18 cellular contexts compared by ENCODE assay signal in the genomic region with DNA sequence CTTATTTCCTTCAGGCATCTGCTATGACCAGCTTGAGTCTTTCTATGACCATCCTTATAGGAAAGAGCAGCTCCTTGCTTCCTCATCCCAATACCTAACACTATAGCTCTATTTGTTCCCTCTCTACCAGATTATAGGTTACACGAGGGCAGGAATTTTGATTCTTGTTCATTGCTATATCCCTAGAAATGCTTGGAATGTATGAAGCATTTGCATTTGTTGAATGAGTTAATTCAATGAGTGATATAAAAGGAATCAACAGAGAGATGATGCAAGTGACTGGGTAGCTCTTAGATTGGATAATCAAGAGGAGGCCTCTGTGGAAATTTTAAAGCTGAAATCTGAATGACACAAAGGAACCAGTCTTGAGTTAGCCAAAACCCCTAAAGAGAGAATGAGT. TPM values are rescaled to one million over a fixed set of nuclear protein-coding genes. Genes with fewer than 3 reads are reported as not detected.
DNase-seq lines count a peak whose midpoint lies in the region; ATAC-seq, FAIRE-seq and TF ChIP-seq lines count a peak whose summit lies in the region.
"Had no signal": no experiment of that assay in that cellular context is flagged by ENCODE, and none has a peak within 500 bp of the region (broad histone marks: within the 10 kb centered on the region; RNA-seq: fewer than 3 reads in every experiment).

No MANE protein-coding gene starts in this region.

- H3K79me2 ChIP-seq in astrocyte (ENCODE audit: insufficient read depth, low read length), result no peaks in the 10 kb centered on the region
- H3K79me2 ChIP-seq: hepatocyte had no signal

- no peaks in the 10 kb centered on the region for H3K4me1 ChIP-seq in A673 (ENCODE audit: insufficient read depth, low read length, poor library complexity, severe bottlenecking)
- peaks cover 3% of the 10 kb centered on the region for H3K4me1 ChIP-seq in astrocyte (ENCODE audit: insufficient read depth, low read length)
- no peaks in the 10 kb centered on the region for H3K4me1 ChIP-seq in lower lobe of right lung
- no peaks in the 10 kb centered on the region for H3K4me1 ChIP-seq in naive thymus-derived CD4-positive, alpha-beta T cell (ENCODE audit: control insufficient read depth in 2 of 2, insufficient read depth in 2 of 2, low read length in 2 of 2)

- no peak for TF ChIP-seq CTCF in A673 (conservative IDR thresholded peaks at IDR 0.05; ENCODE audit: low read depth, low read length)
- no peak for TF ChIP-seq CTCF in HFFc6 (IDR thresholded peaks at IDR 0.05)
- TF ChIP-seq CTCF in astrocyte (IDR thresholded peaks at IDR 0.05; ENCODE audit: insufficient read depth, low read depth, low read length), result no peak
- TF ChIP-seq CTCF in fibroblast of villous mesenchyme (IDR thresholded peaks at IDR 0.05; ENCODE audit: insufficient read depth, low read depth, low read length), result no peak
- no peak for TF ChIP-seq CTCF in lower lobe of right lung (IDR thresholded peaks at IDR 0.05)

- H3K27me3 Mint-ChIP-seq in HFFc6 (ENCODE audit: insufficient read depth), result no peaks in the 10 kb centered on the region; the same call in 1 of the 2 replicates
- no peaks in the 10 kb centered on the region for H3K27me3 Mint-ChIP-seq in astrocyte (ENCODE audit: low read depth, unreplicated experiment)
- no peaks in the 10 kb centered on the region for H3K27me3 Mint-ChIP-seq in activated CD8-positive, alpha-beta T cell treated with anti-CD3 and anti-CD28 coated beads, Interleukin-2, amount 10 ng/mL, durations not matched to agents 7 days and 5 days (ENCODE audit: low read depth)
- no peaks in the 10 kb centered on the region for H3K27me3 Mint-ChIP-seq in naive thymus-derived CD4-positive, alpha-beta T cell
- H3K27me3 Mint-ChIP-seq: T-helper 17 cell had no signal

- H3K4me3 Mint-ChIP-seq in HFFc6 (no peak overlapping the region), astrocyte (ENCODE audit: unreplicated experiment) (no peak overlapping the region)
- no peak overlapping the region for H3K4me3 Mint-ChIP-seq in activated CD8-positive, alpha-beta T cell treated with anti-CD3 and anti-CD28 coated beads, Interleukin-2, amount 10 ng/mL, durations not matched to agents 7 days and 5 days
- no peak overlapping the region for H3K4me3 Mint-ChIP-seq in naive thymus-derived CD4-positive, alpha-beta T cell
- H3K4me3 Mint-ChIP-seq: T-helper 17 cell had no signal

- no peak overlapping the region for H2AFZ ChIP-seq in astrocyte (ENCODE audit: low read depth, low read length)
- H2AFZ ChIP-seq: hepatocyte had no signal

- CTCF ChIA-PET in A673 (lab: Charles Lee), result no interaction called here
- CTCF ChIA-PET in activated CD8-positive, alpha-beta T cell treated with anti-CD3 and anti-CD28 coated beads, Interleukin-2, amount 10 ng/mL, durations not matched to agents 7 days and 5 days (lab: Charles Lee), result no interaction called here
- CTCF ChIA-PET in naive thymus-derived CD4-positive, alpha-beta T cell (lab: Charles Lee), result interaction anchor here (0.7 kb wide), 1 partner anchor 16 kb away, joined by 3 read pairs; no protein-coding TSS in a partner anchor

- BruUV-seq in A673 (replicated peaks; lab: Mats Ljungman, UMichigan), result no TSS peak

- peaks cover 42% of the 10 kb centered on the region for H3K36me3 Mint-ChIP-seq in HFFc6 (ENCODE audit: low read depth)
- peaks cover 5% of the 10 kb centered on the region for H3K36me3 Mint-ChIP-seq in astrocyte (ENCODE audit: low read depth, unreplicated experiment)
- H3K36me3 Mint-ChIP-seq in activated CD8-positive, alpha-beta T cell treated with anti-CD3 and anti-CD28 coated beads, Interleukin-2, amount 10 ng/mL, durations not matched to agents 7 days and 5 days (ENCODE audit: low read depth), result peaks cover 16% of the 10 kb centered on the region
- peaks cover 6 to 42% (median 17%) of the 10 kb centered on the region in 5 donors for H3K36me3 Mint-ChIP-seq in naive thymus-derived CD4-positive, alpha-beta T cell

- H3K27ac ChIP-seq in A673 (ENCODE audit: low read depth, low read length, poor library complexity, severe bottlenecking), result no peak overlapping the region
- H3K27ac ChIP-seq in astrocyte (ENCODE audit: low read depth, low read length), result peak overlapping the region; percentile 63
- no peak overlapping the region for H3K27ac ChIP-seq in lower lobe of right lung
- no peak overlapping the region for H3K27ac ChIP-seq in naive thymus-derived CD4-positive, alpha-beta T cell (ENCODE audit: low read depth, low read length)
- H3K27ac ChIP-seq: hepatocyte had no signal

- H3K27me3 ChIP-seq in A673 (replicated peaks; ENCODE audit: insufficient read depth, low read depth, low read length, poor library complexity) (no peaks in the 10 kb centered on the region), astrocyte (ENCODE audit: insufficient read depth, low read length) (no peaks in the 10 kb centered on the region), lower lobe of right lung (ENCODE audit: low read depth) (no peaks in the 10 kb centered on the region)
- H3K27me3 ChIP-seq in naive thymus-derived CD4-positive, alpha-beta T cell (ENCODE audit: control insufficient read depth in 2 of 2, insufficient read depth in 2 of 2, low read length in 2 of 2), result no peaks in the 10 kb centered on the region
- H3K27me3 ChIP-seq: hepatocyte had no signal

- H3K36me3 ChIP-seq in A673 (ENCODE audit: insufficient read depth, low read length, poor library complexity, severe bottlenecking), result no peaks in the 10 kb centered on the region
- H3K36me3 ChIP-seq in astrocyte (ENCODE audit: insufficient read depth, low read length), result peaks cover 22% of the 10 kb centered on the region
- H3K36me3 ChIP-seq in lower lobe of right lung, result peaks cover 40% of the 10 kb centered on the region
- peaks cover 0 to 31% (median 4%) of the 10 kb centered on the region in 3 experiments for H3K36me3 ChIP-seq in naive thymus-derived CD4-positive, alpha-beta T cell (ENCODE audit: control insufficient read depth in 2 of 3, insufficient read depth in 3 of 3, low read length in 3 of 3)

- H3K4me3 ChIP-seq in A673 (ENCODE audit: low read depth, low read length, poor library complexity, severe bottlenecking) (no peak overlapping the region), astrocyte (ENCODE audit: insufficient read depth, low read depth, low read length) (no peak overlapping the region), fibroblast of villous mesenchyme (ENCODE audit: low read depth, low read length) (no peak overlapping the region), lower lobe of right lung (no peak overlapping the region)
- H3K4me3 ChIP-seq in naive thymus-derived CD4-positive, alpha-beta T cell (ENCODE audit: low read length), result no peak overlapping the region
- H3K4me3 ChIP-seq: hepatocyte had no signal

- H3K27ac Mint-ChIP-seq in HFFc6, result peak overlapping the region; percentile 57
- no peak overlapping the region for H3K27ac Mint-ChIP-seq in astrocyte (ENCODE audit: unreplicated experiment)
- H3K27ac Mint-ChIP-seq in activated CD8-positive, alpha-beta T cell treated with anti-CD3 and anti-CD28 coated beads, Interleukin-2, amount 10 ng/mL, durations not matched to agents 7 days and 5 days, result no peak overlapping the region
- no peak overlapping the region for H3K27ac Mint-ChIP-seq in naive thymus-derived CD4-positive, alpha-beta T cell
- H3K27ac Mint-ChIP-seq: T-helper 17 cell had no signal

- POLR2A ChIA-PET in A673 (lab: Charles Lee; ENCODE audit: low non-redundant PET), result no interaction called here
- POLR2A ChIA-PET in activated CD8-positive, alpha-beta T cell treated with anti-CD3 and anti-CD28 coated beads, Interleukin-2, amount 10 ng/mL, durations not matched to agents 7 days and 5 days (lab: Charles Lee), result interaction anchor here (2.6 kb wide), 1 partner anchor 14 kb away, joined by 7 read pairs; a partner anchor contains a TSS
- POLR2A ChIA-PET in naive thymus-derived CD4-positive, alpha-beta T cell (lab: Charles Lee), result no interaction called here

- intact Hi-C loops in A673 (cut with micrococcal nuclease; ENCODE audit: unreplicated experiment) (no loop called here), lower lobe of right lung (cut with DNase I) (no loop called here)
- intact Hi-C loops in naive thymus-derived CD4-positive, alpha-beta T cell (cut with micrococcal nuclease), result no loop called here

- H3K9me3 ChIP-seq in A673 (ENCODE audit: low read depth, low read length, poor library complexity, severe bottlenecking), result no peaks in the 10 kb centered on the region
- no peaks in the 10 kb centered on the region for H3K9me3 ChIP-seq in astrocyte (ENCODE audit: insufficient read depth, low read depth, low read length)
- H3K9me3 ChIP-seq in lower lobe of right lung, result no peaks in the 10 kb centered on the region
- H3K9me3 ChIP-seq in naive thymus-derived CD4-positive, alpha-beta T cell (ENCODE audit: control insufficient read depth in 2 of 3, low read length in 3 of 3), result no peaks in the 10 kb centered on the region
- H3K9me3 ChIP-seq: Caco-2 had no signal

- no peak overlapping the region for H3K9ac ChIP-seq in astrocyte (ENCODE audit: low read length)

- H3K4me2 ChIP-seq in astrocyte (ENCODE audit: low read length), result no peak overlapping the region
- H3K4me2 ChIP-seq: hepatocyte had no signal

- H4K20me1 ChIP-seq in astrocyte (ENCODE audit: insufficient read depth, low read length), result no peaks in the 10 kb centered on the region

- FAIRE-seq in astrocyte (lab: Jason Lieb, UNC) (no peak), GM12892 (lab: Jason Lieb, UNC) (no peak)

- no peak for ATAC-seq in lower lobe of right lung
- ATAC-seq in activated CD8-positive, alpha-beta T cell treated with anti-CD3 and anti-CD28 coated beads, Interleukin-2, amount 10 ng/mL, durations not matched to agents 7 days and 5 days, result no peak
- no peak for ATAC-seq in naive thymus-derived CD4-positive, alpha-beta T cell
- ATAC-seq: left colon, T-helper 17 cell had no signal

- H3K4me1 Mint-ChIP-seq in HFFc6 (ENCODE audit: low read depth) (peaks cover 19% of the 10 kb centered on the region), astrocyte (ENCODE audit: low read depth, unreplicated experiment) (no peaks in the 10 kb centered on the region)
- no peaks in the 10 kb centered on the region for H3K4me1 Mint-ChIP-seq in activated CD8-positive, alpha-beta T cell treated with anti-CD3 and anti-CD28 coated beads, Interleukin-2, amount 10 ng/mL, durations not matched to agents 7 days and 5 days (ENCODE audit: low read depth)
- no peaks in the 10 kb centered on the region for H3K4me1 Mint-ChIP-seq in naive thymus-derived CD4-positive, alpha-beta T cell
- H3K4me1 Mint-ChIP-seq: T-helper 17 cell had no signal

- H3K9me3 Mint-ChIP-seq in HFFc6, result no peaks in the 10 kb centered on the region
- H3K9me3 Mint-ChIP-seq in astrocyte (ENCODE audit: unreplicated experiment), result no peaks in the 10 kb centered on the region
- no peaks in the 10 kb centered on the region for H3K9me3 Mint-ChIP-seq in activated CD8-positive, alpha-beta T cell treated with anti-CD3 and anti-CD28 coated beads, Interleukin-2, amount 10 ng/mL, durations not matched to agents 7 days and 5 days (ENCODE audit: insufficient read depth)
- no peaks in the 10 kb centered on the region for H3K9me3 Mint-ChIP-seq in naive thymus-derived CD4-positive, alpha-beta T cell

- peak; percentile 24 for DNase-seq in A673 (ENCODE audit: low spot score)
- DNase-seq in HFFc6, result peak; percentile 43
- DNase-seq in astrocyte (ENCODE audit: low read depth), result peak; percentile 76
- peak; percentile 13 for DNase-seq in fibroblast of villous mesenchyme (ENCODE audit: low read depth)
- DNase-seq in lower lobe of right lung, result no peak
- DNase-seq in activated CD8-positive, alpha-beta T cell treated with anti-CD3 and anti-CD28 coated beads, Interleukin-2, amount 10 ng/mL, durations not matched to agents 7 days and 5 days, result no peak
- DNase-seq in GM12892 (ENCODE audit: insufficient read length), result no peak
- no peak for DNase-seq in naive thymus-derived CD4-positive, alpha-beta T cell
- DNase-seq: ACHN; activated CD4-positive, CD25-positive, alpha-beta regulatory T cell treated with anti-CD3 and anti-CD28 coated beads, Interleukin-2, amount 50 U/mL, for 72 hours; activated CD8-positive, alpha-beta memory T cell treated with anti-CD3 and anti-CD28 coated beads, Interleukin-2, amount 50 U/mL, for 4 hours; activated naive CD4-positive, alpha-beta T cell treated with anti-CD3 and anti-CD28 coated beads, Interleukin-2, amount 50 U/mL, for 16 hours; Caco-2; left colon; NCI-H2107; stimulated activated CD4-positive, alpha-beta T cell treated with anti-CD3 and anti-CD28 coated beads, Interleukin-12 subunit alpha, Interleukin-12 subunit beta, amount 100 ng/mL, for 4 hours; T-helper 17 cell had no signal

- TF ChIP-seq POLR2A in GM12892 (IDR thresholded peaks at IDR 0.05; ENCODE audit: low read depth, low read length), result no peak

RNA-seq across cellular contexts. Expression of a gene that starts 13.9 kb away (rescaled TPM):
- total RNA-seq in A673 (2021) (16.5 and 21.2 TPM in 2 replicates), astrocyte (22.5 and 24.3 TPM in 2 replicates), fibroblast of villous mesenchyme (23.2 and 33.7 TPM in 2 replicates), lower lobe of right lung (21.7 TPM)
- 10 to 100 TPM; 26.8 to 33.9 (median 31.7) TPM for total RNA-seq in HFFc6 (2021; fragmentation: NEBNext Ultra II Directional; extraction: Animal tissue kit (Norgen Biotek cat#: 25700))
- 10 to 100 TPM; 29.9 to 33.2 TPM for total RNA-seq in activated CD8-positive, alpha-beta T cell treated with anti-CD3 and anti-CD28 coated beads, Interleukin-2, amount 10 ng/mL, durations not matched to agents 7 days and 5 days
- polyA plus RNA-seq in GM12892 (2012; ENCODE audit: missing spikeins), result 45.9 TPM
- 10 to 100 TPM; 15.5 to 35.1 (median 27.5) TPM for total RNA-seq in naive thymus-derived CD4-positive, alpha-beta T cell
- polyA plus RNA-seq in naive thymus-derived CD4-positive, alpha-beta T cell, result 10 to 100 TPM; 19.0 to 21.2 TPM

Comparison
In these comparisons a context has a peak if more than half of its experiments do, and no peak if none do; other contexts are left out.
1. DNase-seq: peak in A673 (single experiment), HFFc6 (single experiment), astrocyte (single experiment) and fibroblast of villous mesenchyme (single experiment); none in lower lobe of right lung (single experiment), activated CD8-positive, alpha-beta T cell treated with anti-CD3 and anti-CD28 coated beads, Interleukin-2, amount 10 ng/mL, durations not matched to agents 7 days and 5 days (single experiment), GM12892 (single experiment) and naive thymus-derived CD4-positive, alpha-beta T cell (0 of 9).